ENCODE assay signal across 13 cellular contexts in the genomic region with DNA sequence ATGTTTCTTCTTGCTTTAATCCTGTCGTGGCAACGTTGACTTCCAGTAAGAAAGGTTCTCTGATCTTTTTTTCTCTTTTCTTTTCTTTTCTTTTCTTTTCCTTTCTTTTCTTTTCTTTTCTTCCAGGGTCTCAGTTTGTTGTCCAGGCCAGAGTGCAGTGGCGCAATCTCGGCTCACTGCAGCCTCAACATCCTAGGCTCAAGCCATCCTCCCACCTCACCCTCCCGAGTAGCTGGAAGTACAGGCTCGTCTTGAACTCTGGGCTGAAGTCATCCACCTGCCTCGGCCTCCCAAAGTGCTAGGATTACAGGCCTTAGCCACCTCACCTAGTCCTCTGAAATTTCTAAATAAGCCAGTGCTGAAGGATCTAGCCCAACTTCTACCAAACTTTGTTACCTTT. TPM values are rescaled to one million over a fixed set of nuclear protein-coding genes. Genes with fewer than 3 reads are reported as not detected.
DNase-seq lines count a peak whose midpoint lies in the region; ATAC-seq, FAIRE-seq and TF ChIP-seq lines count a peak whose summit lies in the region.
"Had no signal": no experiment of that assay in that cellular context is flagged by ENCODE, and none has a peak within 500 bp of the region (broad histone marks: within the 10 kb centered on the region; RNA-seq: fewer than 3 reads in every experiment).

No MANE protein-coding gene starts in this region.

- no peaks in the 10 kb centered on the region for H3K27me3 ChIP-seq in HCT116 (ENCODE audit: insufficient read depth, low read length)
- H3K27me3 ChIP-seq in K562 (ENCODE audit: control insufficient read depth in 2 of 2, insufficient read depth in 2 of 2, low read length in 2 of 2), result no peaks in the 10 kb centered on the region
- no peaks in the 10 kb centered on the region for H3K27me3 ChIP-seq in keratinocyte (ENCODE audit: control insufficient read depth, extremely low read depth, insufficient read depth, low read length)
- H3K27me3 ChIP-seq: pancreas had no signal

- peaks cover 11% of the 10 kb centered on the region for H3K4me1 Mint-ChIP-seq in stimulated activated effector memory CD8-positive, alpha-beta T cell treated with anti-CD3 and anti-CD28 coated beads, Interleukin-12 subunit alpha, Interleukin-12 subunit beta, amount 100 ng/mL, for 72 hours

- POLR2A ChIA-PET in A549 (lab: Yijun Ruan, JAX) (no interaction called here), HCT116 (lab: Charles Lee) (no interaction called here), K562 (lab: Yijun Ruan, JAX) (interaction anchor here (0.5 to 0.7 kb wide), 2 partner anchors 30 to 102 kb away, joined by 3 to 5 read pairs; no protein-coding TSS in a partner anchor)

- H3K9me3 Mint-ChIP-seq in stimulated activated effector memory CD8-positive, alpha-beta T cell treated with anti-CD3 and anti-CD28 coated beads, Interleukin-12 subunit alpha, Interleukin-12 subunit beta, amount 100 ng/mL, for 72 hours, result no peaks in the 10 kb centered on the region

- H3K4me2 ChIP-seq in A549 (peak overlapping the region; percentile 98), HCT116 (ENCODE audit: low read length) (peak overlapping the region; percentile 77), K562 (ENCODE audit: insufficient read depth, low read length) (peak overlapping the region; percentile 74; the same call in 1 of the 2 replicates), keratinocyte (ENCODE audit: control insufficient read depth, extremely low read depth, insufficient read depth, low read depth, low read length) (peak overlapping the region; percentile 88)

- CTCF ChIA-PET in A549 (lab: Yijun Ruan, JAX), result interaction anchor here (1.0 to 3.2 kb wide), 5 partner anchors 8 to 187 kb away, joined by 3 to 20 read pairs (median 4); no protein-coding TSS in a partner anchor
- CTCF ChIA-PET in HCT116 (lab: Charles Lee), result no interaction called here
- CTCF ChIA-PET in K562 (lab: Yijun Ruan, JAX; ENCODE audit: low intra/inter-chr PET ratio), result no interaction called here

- no peak for TF ChIP-seq CTCF in A549 (IDR thresholded peaks at IDR 0.05)
- TF ChIP-seq CTCF in HCT116 (IDR thresholded peaks at IDR 0.05 in 2 of 3, conservative IDR thresholded peaks at IDR 0.05 in 1 of 3; ENCODE audit: borderline replicate concordance in 1 of 3, insufficient read depth in 1 of 3, low read depth in 2 of 3, low read length in 2 of 3), result no peak
- no peak for TF ChIP-seq CTCF in K562 (IDR thresholded peaks at IDR 0.05 in 2 of 3, conservative IDR thresholded peaks at IDR 0.05 in 1 of 3; ENCODE audit: insufficient read depth in 2 of 3, low read depth in 1 of 3, low read length in 3 of 3)
- TF ChIP-seq CTCF in keratinocyte (optimal IDR thresholded peaks at IDR 0.05 in 1 of 3, IDR thresholded peaks at IDR 0.05 in 1 of 3, conservative IDR thresholded peaks at IDR 0.05 in 1 of 3; ENCODE audit: extremely low read depth in 1 of 3, insufficient read depth in 2 of 3, low read length in 3 of 3), result no peak

- no peak overlapping the region for H3K4me3 Mint-ChIP-seq in stimulated activated effector memory CD8-positive, alpha-beta T cell treated with anti-CD3 and anti-CD28 coated beads, Interleukin-12 subunit alpha, Interleukin-12 subunit beta, amount 100 ng/mL, for 72 hours

- no peak for TF ChIP-seq EP300 in A549 (IDR thresholded peaks at IDR 0.05)
- no peak for TF ChIP-seq EP300 in K562 (IDR thresholded peaks at IDR 0.05; ENCODE audit: low read length)

- ATAC-seq in A549, result no peak
- no peak for ATAC-seq in HCT116
- ATAC-seq in K562, result no peak
- no peak for ATAC-seq in stimulated activated effector memory CD8-positive, alpha-beta T cell treated with anti-CD3 and anti-CD28 coated beads, Interleukin-12 subunit alpha, Interleukin-12 subunit beta, amount 100 ng/mL, for 72 hours

- BruUV-seq in HCT116 (replicated peaks; lab: Mats Ljungman, UMichigan) (no TSS peak), K562 (replicated peaks; lab: Mats Ljungman, UMichigan) (no TSS peak)

- TF ChIP-seq POLR2A in A549 (IDR thresholded peaks at IDR 0.05; ENCODE audit: low read length), result no peak
- TF ChIP-seq POLR2A in HCT116 (IDR thresholded peaks at IDR 0.05; ENCODE audit: borderline replicate concordance, extremely low read depth, insufficient read depth, insufficient read length), result no peak
- no peak for TF ChIP-seq POLR2A in K562 (conservative IDR thresholded peaks at IDR 0.05)

- H3K4me1 ChIP-seq in A549 (peaks cover 28% of the 10 kb centered on the region), HCT116 (ENCODE audit: control insufficient read depth in 1 of 2, insufficient read depth in 2 of 2, low read length in 2 of 2) (peaks cover 17 to 29% of the 10 kb centered on the region in 2 experiments), K562 (replicated peaks in 1 of 2; ENCODE audit: control insufficient read depth in 2 of 2, insufficient read depth in 2 of 2, low read length in 2 of 2) (peaks cover 0 to 11% of the 10 kb centered on the region in 2 experiments; a peak in 2 of 5 replicates), keratinocyte (ENCODE audit: control insufficient read depth, extremely low read depth, insufficient read depth, low read length) (peaks cover 29% of the 10 kb centered on the region)

- in situ Hi-C loops in K562 (cut with MboI), result loop anchor here (10.0 kb wide), 1 partner anchor 164 kb away; no protein-coding TSS in a partner anchor

- intact Hi-C loops in HCT116 (cut with micrococcal nuclease), result no loop called here
- intact Hi-C loops in K562 (cut with micrococcal nuclease), result no loop called here

- RAD21 ChIA-PET in HCT116 (lab: Charles Lee; ENCODE audit: low non-redundant PET in 1 of 2, low total read pairs in 2 of 2, uncharacterized antibody in 2 of 2, unreplicated experiment in 2 of 2), result no interaction called here

- DNase-seq in A549 (ENCODE audit: low read depth in 1 of 2, low spot score in 1 of 2) (no peak), HCT116 (ENCODE audit: low read depth, low spot score) (no peak), K562 (ENCODE audit: extremely low read depth in 1 of 4, low spot score in 3 of 4) (no peak), keratinocyte (ENCODE audit: low read depth, low spot score) (no peak)
- DNase-seq in stimulated activated effector memory CD8-positive, alpha-beta T cell treated with anti-CD3 and anti-CD28 coated beads, Interleukin-12 subunit alpha, Interleukin-12 subunit beta, amount 100 ng/mL, for 72 hours (ENCODE audit: low spot score in 2 of 2), result no peak
- DNase-seq in stimulated activated CD4-positive, alpha-beta T cell treated with anti-CD3 and anti-CD28 coated beads, Interleukin-2, amount 100 ng/mL, for 48 hours, result no peak
- no peak for DNase-seq in activated CD4-positive, alpha-beta T cell treated with anti-CD3 and anti-CD28 coated beads, Interleukin-2, amount 50 U/mL, for 4 hours
- no peak for DNase-seq in activated T-cell treated with anti-CD3 and anti-CD28 coated beads, Interleukin-2, amount 50 U/mL, for 1 hour
- DNase-seq: NCI-H1417 treated with DMSO at 0.1 percent for 48 hours, SIG-M5, uterus had no signal

- H3K27ac ChIP-seq in A549 (peak overlapping the region; percentile 70 to 91; a peak in 4 of 6 replicates), HCT116 (ENCODE audit: low read depth, low read length) (no peak overlapping the region; the same call in 1 of the 2 replicates), K562 (ENCODE audit: extremely low read depth, low read depth, low read length) (no peak overlapping the region), keratinocyte (ENCODE audit: control insufficient read depth, insufficient read depth, low read length) (peak overlapping the region; percentile 74)

- 70% methylated on average over 7 of the region's 7 CpGs for WGBS in A549 (ENCODE audit: missing lambda C conversion rate)
- WGBS in K562 (ENCODE audit: insufficient coverage, low coverage, missing lambda C conversion rate), result 36% methylated on average over 5 of the region's 7 CpGs

- no peak overlapping the region for H3K27ac Mint-ChIP-seq in stimulated activated effector memory CD8-positive, alpha-beta T cell treated with anti-CD3 and anti-CD28 coated beads, Interleukin-12 subunit alpha, Interleukin-12 subunit beta, amount 100 ng/mL, for 72 hours

- H3K4me3 ChIP-seq in A549 (peak overlapping the region; percentile 72), HCT116 (replicated peaks in 1 of 2; ENCODE audit: low read depth in 1 of 2, low read length in 2 of 2) (peak overlapping the region; percentile 75 to 79), K562 (no peak overlapping the region), keratinocyte (ENCODE audit: control insufficient read depth in 2 of 3, extremely low read depth in 1 of 3, insufficient read depth in 2 of 3, low read depth in 1 of 3, low read length in 3 of 3) (peak overlapping the region; percentile 59 to 87 (median 72))

- H2AFZ ChIP-seq in HCT116 (ENCODE audit: low read depth, low read length, poor library complexity, severe bottlenecking) (no peak overlapping the region), K562 (ENCODE audit: low read depth, low read length) (peak overlapping the region; percentile 86; the same call in 1 of the 2 replicates), keratinocyte (ENCODE audit: control insufficient read depth, low read length) (no peak overlapping the region)

- dilution Hi-C loops in keratinocyte (cut with MboI; ENCODE audit: extremely low pct_ligation_motif_present, low sequenced_read_pairs), result no loop called here

- H3K79me2 ChIP-seq in HCT116 (ENCODE audit: insufficient read depth, low read length), result peaks cover 27% of the 10 kb centered on the region
- no peaks in the 10 kb centered on the region for H3K79me2 ChIP-seq in K562 (ENCODE audit: control insufficient read depth, insufficient read depth, low read length)
- peaks cover 56% of the 10 kb centered on the region for H3K79me2 ChIP-seq in keratinocyte (ENCODE audit: control insufficient read depth, insufficient read depth, low read length)

- no peaks in the 10 kb centered on the region for H3K9me2 ChIP-seq in HCT116 (ENCODE audit: insufficient read depth)

- FAIRE-seq in A549 (lab: Jason Lieb, UNC) (no peak), K562 (lab: Jason Lieb, UNC) (no peak), keratinocyte (lab: Jason Lieb, UNC) (no peak)
- FAIRE-seq: H54, pancreas had no signal

- H3K9ac ChIP-seq in HCT116 (ENCODE audit: low read length) (peak overlapping the region; percentile 75), K562 (ENCODE audit: insufficient read depth in 1 of 2, low read depth in 2 of 2, low read length in 2 of 2) (no peak overlapping the region), keratinocyte (ENCODE audit: control insufficient read depth, extremely low read depth, insufficient read depth, low read length) (peak overlapping the region; percentile 69)

- TF ChIP-seq RAD21 in A549 (conservative IDR thresholded peaks at IDR 0.05 in 1 of 2, IDR thresholded peaks at IDR 0.05 in 1 of 2) (no peak), HCT116 (IDR thresholded peaks at IDR 0.05; ENCODE audit: low read depth) (no peak), K562 (CRISPR knock-in tag; conservative IDR thresholded peaks at IDR 0.05 in 1 of 2, IDR thresholded peaks at IDR 0.05 in 1 of 2) (no peak)

- no peaks in the 10 kb centered on the region for H3K9me1 ChIP-seq in K562 (ENCODE audit: control insufficient read depth, insufficient read depth, low read length)
- no peaks in the 10 kb centered on the region for H3K9me1 ChIP-seq in keratinocyte (ENCODE audit: control insufficient read depth, extremely low read depth, insufficient read depth, low read length)

- H3K9me3 ChIP-seq in A549 (no peaks in the 10 kb centered on the region), HCT116 (ENCODE audit: control insufficient read depth in 1 of 2, insufficient read depth in 1 of 2, low read depth in 1 of 2, low read length in 2 of 2) (no peaks in the 10 kb centered on the region), K562 (replicated peaks; ENCODE audit: control insufficient read depth, insufficient read depth, low read depth, low read length) (no peaks in the 10 kb centered on the region), keratinocyte (ENCODE audit: control insufficient read depth, low read depth, low read length) (no peaks in the 10 kb centered on the region)
- H3K9me3 ChIP-seq: pancreas, uterus had no signal

- H3K36me3 ChIP-seq in HCT116 (ENCODE audit: control insufficient read depth in 1 of 2, insufficient read depth in 2 of 2, low read length in 2 of 2) (no peaks in the 10 kb centered on the region), K562 (ENCODE audit: control insufficient read depth, insufficient read depth, low read length) (no peaks in the 10 kb centered on the region), keratinocyte (ENCODE audit: control insufficient read depth in 2 of 2, extremely low read depth in 1 of 2, insufficient read depth in 2 of 2, low read length in 2 of 2) (no peaks in the 10 kb centered on the region)
- H3K36me3 ChIP-seq: pancreas, uterus had no signal

- H4K20me1 ChIP-seq in HCT116 (ENCODE audit: insufficient read depth) (no peaks in the 10 kb centered on the region), K562 (replicated peaks; ENCODE audit: control insufficient read depth, insufficient read depth, low read length) (no peaks in the 10 kb centered on the region), keratinocyte (ENCODE audit: control insufficient read depth, extremely low read depth, insufficient read depth, low read length) (peaks cover 6% of the 10 kb centered on the region)

- peaks cover 6% of the 10 kb centered on the region for H3K36me3 Mint-ChIP-seq in stimulated activated effector memory CD8-positive, alpha-beta T cell treated with anti-CD3 and anti-CD28 coated beads, Interleukin-12 subunit alpha, Interleukin-12 subunit beta, amount 100 ng/mL, for 72 hours

RNA-seq across cellular contexts. Expression of gene MAP3K9, which starts 1.3 kb away (rescaled TPM):
- polyA plus RNA-seq in A549 (2011; rRNA removed) (8.5 and 10.2 TPM in 2 replicates), A549 (2017; fragmentation: RNase III; extraction: RNeasy Plus Mini Kit Qiagen cat#74134 plus additional on column Dnase treatment) (5.3 to 6.1 TPM (median 5.4 TPM) in 3 replicates), K562 (2011; rRNA removed) (0.18 and 0.39 TPM in 2 replicates), K562 (2014; fragmentation: Illumina TruSeq; extraction: Trizol) (0.43 and 0.48 TPM in 2 replicates), K562 (2014; fragmentation: Nextera tagmentation; extraction: Ambion mirVana) (under 1 TPM; 0.03 to 0.06 TPM), K562 (2014; rRNA removed) (0.17 and 0.40 TPM in 2 replicates), keratinocyte (6.5 to 9.4 TPM (median 7.2 TPM) in 3 replicates)
- 3.0 and 3.8 TPM in 2 replicates for polyA plus RNA-seq in A549 (2012; cell fraction: cytosol; rRNA removed)
- polyA plus RNA-seq in A549 (2012; cell fraction: nucleus; rRNA removed), result 6.1 and 7.3 TPM in 2 replicates
- polyA minus RNA-seq in A549 (2011; rRNA and poly(A)+ RNA removed), result 11.2 and 12.0 TPM in 2 replicates
- total RNA-seq in HCT116 (2021; ENCODE audit: unreplicated experiment) (11.7 TPM), K562 (2014; rRNA removed) (0.36 and 0.65 TPM in 2 replicates), K562 (2014; rRNA removed; fragmentation: Illumina TruSeq; extraction: Trizol) (0.32 and 0.47 TPM in 2 replicates), K562 (2015; rRNA removed; fragmentation: Illumina TruSeq; extraction: Trizol) (0.43 and 0.45 TPM in 2 replicates), K562 (2021) (0.58 and 0.60 TPM in 2 replicates)
- 5.9 and 6.0 TPM in 2 replicates for polyA plus RNA-seq in HCT116 (2012)
- total RNA-seq in K562 (2011; cell fraction: chromatin; rRNA removed; ENCODE audit: low replicate concordance), result 0.72 and 0.86 TPM in 2 replicates
- total RNA-seq in K562 (2011; cell fraction: nucleolus; rRNA removed), result 0.50 and 0.53 TPM in 2 replicates
- 0.66 and 2.0 TPM in 2 replicates for total RNA-seq in K562 (2011; cell fraction: nucleoplasm; rRNA removed)
- polyA plus RNA-seq in K562 (2011; cell fraction: cytosol; rRNA removed), result 0.27 and 0.28 TPM in 2 replicates
- polyA plus RNA-seq in K562 (2011; cell fraction: nucleus; rRNA removed), result 0.61 and 0.79 TPM in 2 replicates
- polyA plus RNA-seq in K562 (2012), result 0.44 and 0.52 TPM in 2 replicates
- polyA minus RNA-seq in K562 (2011; rRNA and poly(A)+ RNA removed), result 0.21 and 0.51 TPM in 2 replicates
- 0.10 and 0.36 TPM in 2 replicates for polyA minus RNA-seq in K562 (2011; cell fraction: cytosol; rRNA and poly(A)+ RNA removed)
- polyA minus RNA-seq in K562 (2011; cell fraction: nucleus; rRNA and poly(A)+ RNA removed), result 0.40 and 1.00 TPM in 2 replicates
- polyA plus RNA-seq in keratinocyte (2011; ENCODE audit: low read depth), result 6.9 TPM
- 5.5 and 7.8 TPM in 2 replicates for polyA plus RNA-seq in keratinocyte (2011; cell fraction: cytosol; rRNA removed)
- 23.7 and 27.0 TPM in 2 replicates for polyA plus RNA-seq in keratinocyte (2011; cell fraction: nucleus; rRNA removed)
- 7.3 and 9.4 TPM in 2 replicates for polyA plus RNA-seq in keratinocyte (2012; ENCODE audit: low replicate concordance)
- 15.0 to 21.5 TPM (median 21.2 TPM) in 3 replicates for polyA minus RNA-seq in keratinocyte
- polyA minus RNA-seq in keratinocyte (2011; cell fraction: cytosol; rRNA and poly(A)+ RNA removed), result 7.9 TPM
- polyA minus RNA-seq in keratinocyte (2011; cell fraction: nucleus; rRNA and poly(A)+ RNA removed), result 22.4 and 35.8 TPM in 2 replicates

Comparison
In these comparisons a context has a peak if more than half of its experiments do, and no peak if none do; other contexts are left out.
1. H3K27ac ChIP-seq: peak in A549 (2 of 2) and keratinocyte (single experiment); none in HCT116 (single experiment) and K562 (single experiment).
2. H3K9ac ChIP-seq: peak in HCT116 (single experiment) and keratinocyte (single experiment); none in K562 (0 of 2).
3. Peak in every context shown above with its lines, with median percentiles within 50 percentile points of each other: H3K4me2 ChIP-seq.